8 cellular contexts compared by ENCODE assay signal in genomic region chrX:119871599-119872395, GRCh38.
DNase-seq lines count a peak whose midpoint lies in the region; ATAC-seq and TF ChIP-seq lines count a peak whose summit lies in the region.

Gene NDUFA1 (plus strand): TSS chrX:119871832. CDS start chrX:119871912, 80 bp downstream.
Gene RNF113A (minus strand): TSS chrX:119871733. CDS start chrX:119871613, 120 bp downstream.

- DNase-seq in Ammon's horn (ENCODE audit: low spot score) (peak; percentile 89), NCI-H524 (lab: John Stamatoyannopoulos, UW) (peak; percentile 90 to 92), choroid plexus epithelial cell (ENCODE audit: low read depth) (peak; percentile 88)
- peak; percentile 74 to 76 for DNase-seq in activated CD4-positive, alpha-beta T cell treated with anti-CD3 and anti-CD28 coated beads for 4 hours
- peak; percentile 68 to 69 for DNase-seq in stimulated activated CD4-positive, alpha-beta T cell treated with anti-CD3 and anti-CD28 coated beads, Interleukin-1b, Interleukin-23, amount 100 ng/mL, for 4 hours (ENCODE audit: low read depth in 2 of 2)

- ATAC-seq in HG03432 (IDR thresholded peaks at IDR 0.05; ENCODE audit: unreplicated experiment) = peak; percentile 96

- peak; percentile 86 for TF ChIP-seq POLR2A in GM19193 (IDR thresholded peaks at IDR 0.05; ENCODE audit: extremely low read depth, insufficient read depth, insufficient read length)

- peak within 1 kb of the TSS; percentile 78 for H3K4me3 ChIP-seq in choroid plexus epithelial cell (ENCODE audit: low read depth, low read length)

- TF ChIP-seq CTCF in choroid plexus epithelial cell (conservative IDR thresholded peaks at IDR 0.05; ENCODE audit: low read depth, low read length) = no peak

- peak within 1 kb of the TSS; percentile 84 for H3K27ac ChIP-seq in layer of hippocampus (ENCODE audit: low read depth, low read length)

- no peaks in the 10 kb centered on the region for H3K27me3 ChIP-seq in layer of hippocampus (ENCODE audit: control insufficient read depth, insufficient read depth, low read length)

Comparison
In these comparisons a context has a peak if more than half of its experiments do, and no peak if none do; other contexts are left out.
1. Peak in every context shown above with its lines: DNase-seq, ATAC-seq, H3K4me3 ChIP-seq and H3K27ac ChIP-seq.